9 cellular contexts compared by ENCODE assay signal in the genomic region with DNA sequence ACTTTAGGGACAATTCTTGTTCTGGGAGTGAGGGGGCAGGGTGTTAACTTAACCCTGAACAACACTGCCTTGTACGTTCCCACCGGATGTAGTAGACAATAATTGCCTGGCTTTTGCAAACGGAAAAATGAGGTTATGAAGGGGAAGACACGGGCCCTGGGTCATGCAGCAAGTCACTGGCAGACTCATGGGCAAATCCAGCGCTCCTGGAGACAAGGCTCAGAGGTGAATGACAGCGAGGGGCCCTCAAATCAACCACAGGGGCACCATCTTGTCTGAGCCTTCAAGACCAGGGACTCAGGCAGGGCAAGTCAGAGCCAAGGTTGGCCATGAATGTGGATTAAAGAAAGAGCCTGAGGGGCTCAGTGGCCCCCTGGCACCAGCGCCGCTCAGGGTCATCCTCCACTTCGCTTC. TPM values are rescaled to one million over a fixed set of nuclear protein-coding genes. Genes with fewer than 3 reads are reported as not detected.
A peak's percentile ranks its signal among the peaks of the same experiment; 100 is the strongest.
DNase-seq lines count a peak whose midpoint lies in the region; ATAC-seq and TF ChIP-seq lines count a peak whose summit lies in the region.
"Had no signal": no experiment of that assay in that cellular context is flagged by ENCODE, and none has a peak within 500 bp of the region (broad histone marks: within the 10 kb centered on the region; RNA-seq: fewer than 3 reads in every experiment).

No MANE protein-coding gene starts in this region.

- H2AFZ ChIP-seq in hepatocyte = no peak overlapping the region

- CTCF ChIA-PET in activated CD4-positive, alpha-beta T cell treated with anti-CD3 and anti-CD28 coated beads for 36 hours (lab: Charles Lee) = interaction anchor here (0.7 to 1.7 kb wide), 5 partner anchors 15 to 97 kb away, joined by 3 to 6 read pairs (median 5); no protein-coding TSS in a partner anchor
- CTCF ChIA-PET in activated CD4-positive, alpha-beta memory T cell treated with anti-CD3 and anti-CD28 coated beads for 36 hours (lab: Charles Lee) = interaction anchor here (1.5 kb wide), 1 partner anchor 62 kb away, joined by 4 read pairs; no protein-coding TSS in a partner anchor

- peaks cover 28% of the 10 kb centered on the region for H3K79me2 ChIP-seq in hepatocyte

- ATAC-seq in activated CD4-positive, alpha-beta T cell treated with anti-CD3 and anti-CD28 coated beads for 36 hours = peak; percentile 30
- peak; percentile 21 for ATAC-seq in stimulated activated naive CD8-positive, alpha-beta T cell treated with anti-CD3 and anti-CD28 coated beads, Interleukin-15, amount 100 ng/mL, for 72 hours
- no peak for ATAC-seq in GM19467 (IDR thresholded peaks at IDR 0.05; ENCODE audit: unreplicated experiment)

- intact Hi-C loops in activated CD4-positive, alpha-beta T cell treated with anti-CD3 and anti-CD28 coated beads for 36 hours (cut with DNase I, micrococcal nuclease) = loop anchor here (1.0 to 5.0 kb wide), 8 partner anchors 19 to 1442 kb away; a partner anchor contains a TSS
- intact Hi-C loops in activated CD4-positive, alpha-beta memory T cell treated with anti-CD3 and anti-CD28 coated beads for 36 hours (cut with micrococcal nuclease) = loop anchor here (1.0 to 10.0 kb wide), 7 partner anchors 11 to 315 kb away; no protein-coding TSS in a partner anchor

- no peak for TF ChIP-seq CTCF in hepatocyte (IDR thresholded peaks at IDR 0.05; ENCODE audit: poor library complexity)

- peak; percentile 73 for DNase-seq in activated CD4-positive, alpha-beta T cell treated with anti-CD3 and anti-CD28 coated beads for 36 hours
- no peak for DNase-seq in activated CD4-positive, alpha-beta T cell treated with anti-CD3 and anti-CD28 coated beads for 1 hour
- DNase-seq in activated CD4-positive, alpha-beta memory T cell treated with anti-CD3 and anti-CD28 coated beads for 36 hours = peak; percentile 76
- DNase-seq in hepatocyte (ENCODE audit: low spot score) (no peak), NCI-H69 (lab: John Stamatoyannopoulos, UW) (no peak), HPDE6-E6E7 (ENCODE audit: extremely low spot score) (no peak)
- peak; percentile 34 to 62 for DNase-seq in stimulated activated naive CD8-positive, alpha-beta T cell treated with anti-CD3 and anti-CD28 coated beads, Interleukin-15, amount 100 ng/mL, for 72 hours

- H3K27me3 ChIP-seq in hepatocyte = peaks cover 21% of the 10 kb centered on the region

- H4K20me1 ChIP-seq in hepatocyte (ENCODE audit: insufficient read depth, poor library complexity, severe bottlenecking) = peaks cover 2% of the 10 kb centered on the region

- H3K9me3 ChIP-seq in hepatocyte (ENCODE audit: low read depth) = no peaks in the 10 kb centered on the region

- H3K9me2 ChIP-seq in hepatocyte (replicated peaks; ENCODE audit: insufficient read depth) = no peaks in the 10 kb centered on the region

- H3K4me1 ChIP-seq in hepatocyte (ENCODE audit: insufficient read depth) = peaks cover 25% of the 10 kb centered on the region

- peaks cover 62% of the 10 kb centered on the region for H3K4me1 Mint-ChIP-seq in activated CD4-positive, alpha-beta T cell treated with anti-CD3 and anti-CD28 coated beads for 36 hours
- H3K4me1 Mint-ChIP-seq in activated CD4-positive, alpha-beta memory T cell treated with anti-CD3 and anti-CD28 coated beads for 36 hours (ENCODE audit: low read depth) = peaks cover 62% of the 10 kb centered on the region
- peaks cover 72% of the 10 kb centered on the region for H3K4me1 Mint-ChIP-seq in stimulated activated naive CD8-positive, alpha-beta T cell treated with anti-CD3 and anti-CD28 coated beads, Interleukin-15, amount 100 ng/mL, for 72 hours

- H3K27me3 Mint-ChIP-seq in activated CD4-positive, alpha-beta T cell treated with anti-CD3 and anti-CD28 coated beads for 36 hours = no peaks in the 10 kb centered on the region
- H3K27me3 Mint-ChIP-seq in activated CD4-positive, alpha-beta memory T cell treated with anti-CD3 and anti-CD28 coated beads for 36 hours = no peaks in the 10 kb centered on the region
- H3K27me3 Mint-ChIP-seq in stimulated activated naive CD8-positive, alpha-beta T cell treated with anti-CD3 and anti-CD28 coated beads, Interleukin-15, amount 100 ng/mL, for 72 hours = no peaks in the 10 kb centered on the region

- H3K36me3 ChIP-seq in hepatocyte (replicated peaks; ENCODE audit: insufficient read depth, low read depth) = no peaks in the 10 kb centered on the region

- H3K9me3 Mint-ChIP-seq in activated CD4-positive, alpha-beta T cell treated with anti-CD3 and anti-CD28 coated beads for 36 hours (ENCODE audit: low read depth) = peaks cover 7% of the 10 kb centered on the region
- H3K9me3 Mint-ChIP-seq in activated CD4-positive, alpha-beta memory T cell treated with anti-CD3 and anti-CD28 coated beads for 36 hours = peaks cover 10% of the 10 kb centered on the region
- peaks cover 10 to 18% of the 10 kb centered on the region in 2 donors for H3K9me3 Mint-ChIP-seq in stimulated activated naive CD8-positive, alpha-beta T cell treated with anti-CD3 and anti-CD28 coated beads, Interleukin-15, amount 100 ng/mL, for 72 hours

- peaks cover 35% of the 10 kb centered on the region for H3K36me3 Mint-ChIP-seq in activated CD4-positive, alpha-beta T cell treated with anti-CD3 and anti-CD28 coated beads for 36 hours (ENCODE audit: low read depth)
- H3K36me3 Mint-ChIP-seq in activated CD4-positive, alpha-beta memory T cell treated with anti-CD3 and anti-CD28 coated beads for 36 hours = peaks cover 24% of the 10 kb centered on the region

- peak overlapping the region; percentile 95 for H3K27ac Mint-ChIP-seq in activated CD4-positive, alpha-beta T cell treated with anti-CD3 and anti-CD28 coated beads for 36 hours
- H3K27ac Mint-ChIP-seq in activated CD4-positive, alpha-beta memory T cell treated with anti-CD3 and anti-CD28 coated beads for 36 hours = peak overlapping the region; percentile 93
- H3K27ac Mint-ChIP-seq in stimulated activated naive CD8-positive, alpha-beta T cell treated with anti-CD3 and anti-CD28 coated beads, Interleukin-15, amount 100 ng/mL, for 72 hours = peak overlapping the region; percentile 88 to 97

- H3K4me3 Mint-ChIP-seq in activated CD4-positive, alpha-beta T cell treated with anti-CD3 and anti-CD28 coated beads for 36 hours = peak overlapping the region; percentile 100
- peak overlapping the region; percentile 97 for H3K4me3 Mint-ChIP-seq in activated CD4-positive, alpha-beta memory T cell treated with anti-CD3 and anti-CD28 coated beads for 36 hours
- peak overlapping the region; percentile 98 to 100 for H3K4me3 Mint-ChIP-seq in stimulated activated naive CD8-positive, alpha-beta T cell treated with anti-CD3 and anti-CD28 coated beads, Interleukin-15, amount 100 ng/mL, for 72 hours

- no peak overlapping the region for H3K4me3 ChIP-seq in hepatocyte

- H3K27ac ChIP-seq in hepatocyte = peak overlapping the region; percentile 87

- 76% methylated on average over 9 of the region's 9 CpGs for WGBS in hepatocyte (ENCODE audit: low lambda C conversion rate, missing lambda C conversion rate)

- H3K4me2 ChIP-seq in hepatocyte = peak overlapping the region; percentile 99

- POLR2A ChIA-PET in activated CD4-positive, alpha-beta T cell treated with anti-CD3 and anti-CD28 coated beads for 36 hours (lab: Charles Lee) = interaction anchor here (1.3 kb wide), 1 partner anchor 62 kb away, joined by 3 read pairs; no protein-coding TSS in a partner anchor
- POLR2A ChIA-PET in activated CD4-positive, alpha-beta memory T cell treated with anti-CD3 and anti-CD28 coated beads for 36 hours (lab: Charles Lee) = interaction anchor here (1.3 to 2.3 kb wide), 4 partner anchors 19 to 65 kb away, joined by 5 to 18 read pairs (median 7); no protein-coding TSS in a partner anchor

RNA-seq across cellular contexts. Expression of a gene that starts 2.8 kb away (rescaled TPM):
- 10 to 100 TPM; 33.0 to 34.7 TPM for total RNA-seq in activated CD4-positive, alpha-beta T cell treated with anti-CD3 and anti-CD28 coated beads for 36 hours
- 10 to 100 TPM; 45.9 to 49.3 TPM for total RNA-seq in activated CD4-positive, alpha-beta memory T cell treated with anti-CD3 and anti-CD28 coated beads for 36 hours
- 4.3 and 6.1 TPM in 2 replicates for total RNA-seq in hepatocyte
- polyA plus RNA-seq in hepatocyte = 5.6 and 5.8 TPM in 2 replicates

RNA-seq across cellular contexts. Expression of a gene that starts 49.4 kb away (rescaled TPM):
- not detected for total RNA-seq in activated CD4-positive, alpha-beta T cell treated with anti-CD3 and anti-CD28 coated beads for 36 hours
- not detected for total RNA-seq in activated CD4-positive, alpha-beta memory T cell treated with anti-CD3 and anti-CD28 coated beads for 36 hours
- total RNA-seq in hepatocyte = not detected in 2 replicates
- not detected in 2 replicates for polyA plus RNA-seq in hepatocyte
- total RNA-seq: T-helper 2 cell treated with Interferon-gamma antibody and Interleukin-4, amounts not matched to agents 100 ng/mL and 5 ng/mL, for 36 hours had no signal

Comparison
In these comparisons a context has a peak if more than half of its experiments do, and no peak if none do; other contexts are left out.
1. DNase-seq: peak in activated CD4-positive, alpha-beta T cell treated with anti-CD3 and anti-CD28 coated beads for 36 hours (single experiment), activated CD4-positive, alpha-beta memory T cell treated with anti-CD3 and anti-CD28 coated beads for 36 hours (single experiment) and stimulated activated naive CD8-positive, alpha-beta T cell treated with anti-CD3 and anti-CD28 coated beads, Interleukin-15, amount 100 ng/mL, for 72 hours (2 of 2); none in activated CD4-positive, alpha-beta T cell treated with anti-CD3 and anti-CD28 coated beads for 1 hour (single experiment), hepatocyte (single experiment), NCI-H69 (single experiment) and HPDE6-E6E7 (single experiment).
2. Peak in every context shown above with its lines, with median percentiles within 50 percentile points of each other: H3K27ac Mint-ChIP-seq and H3K4me3 Mint-ChIP-seq.